ENCODE assay signal across 2 cellular contexts in the genomic region with DNA sequence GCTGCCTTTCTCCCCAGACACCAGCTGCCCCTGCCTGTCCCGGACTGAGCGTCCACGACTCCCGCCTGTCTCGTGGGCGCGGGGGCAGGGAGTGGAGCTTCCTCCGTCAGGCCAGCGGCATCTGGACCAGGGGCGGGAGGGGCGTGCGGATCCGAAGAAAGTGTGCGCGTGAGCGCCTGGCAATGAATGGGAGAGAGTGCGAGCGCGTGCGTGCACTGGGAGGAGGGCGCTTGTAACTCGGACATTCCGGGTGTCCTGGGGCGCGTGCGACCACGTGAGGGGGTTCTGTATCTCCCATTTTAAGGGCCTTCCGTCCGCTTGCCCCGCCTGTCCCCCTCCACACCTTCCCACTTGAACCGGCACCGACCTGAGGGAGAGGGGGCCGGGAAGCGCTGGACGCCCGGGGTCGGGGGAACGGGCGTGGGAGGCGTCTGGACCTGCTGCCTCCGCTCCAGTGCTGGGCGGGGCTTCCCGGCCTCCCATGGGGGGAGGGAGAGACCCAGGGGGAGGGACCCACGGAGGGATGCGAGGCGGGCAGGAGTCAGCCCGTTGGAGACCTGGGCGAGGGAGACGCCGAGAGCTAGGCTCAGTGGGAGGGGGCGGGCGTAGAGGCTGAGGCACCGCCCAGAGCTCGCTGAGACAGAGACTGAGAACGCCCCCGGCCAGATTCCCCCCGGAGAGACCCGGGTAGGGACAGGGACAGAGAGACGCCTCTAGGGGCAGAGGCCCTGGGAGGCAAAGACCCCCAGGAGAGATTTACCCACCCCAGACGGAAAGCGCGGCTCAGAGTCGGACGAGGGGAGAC.
A peak's percentile ranks its signal among the peaks of the same experiment; 100 is the strongest.
TF ChIP-seq lines count a peak whose summit lies in the region.

A gene with protein sequence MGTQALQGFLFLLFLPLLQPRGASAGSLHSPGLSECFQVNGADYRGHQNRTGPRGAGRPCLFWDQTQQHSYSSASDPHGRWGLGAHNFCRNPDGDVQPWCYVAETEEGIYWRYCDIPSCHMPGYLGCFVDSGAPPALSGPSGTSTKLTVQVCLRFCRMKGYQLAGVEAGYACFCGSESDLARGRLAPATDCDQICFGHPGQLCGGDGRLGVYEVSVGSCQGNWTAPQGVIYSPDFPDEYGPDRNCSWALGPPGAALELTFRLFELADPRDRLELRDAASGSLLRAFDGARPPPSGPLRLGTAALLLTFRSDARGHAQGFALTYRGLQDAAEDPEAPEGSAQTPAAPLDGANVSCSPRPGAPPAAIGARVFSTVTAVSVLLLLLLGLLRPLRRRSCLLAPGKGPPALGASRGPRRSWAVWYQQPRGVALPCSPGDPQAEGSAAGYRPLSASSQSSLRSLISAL (plus strand): TSS at position 665 of the 805 bp plus-strand sequence. CDS start 246 bp downstream, outside the sequence.

TF ChIP-seq in HEK293, 187 proteins besides CTCF, POLR2A, EP300 and RAD21 (continued from another document and continues in another):
- TF ChIP-seq, protein P1, sequence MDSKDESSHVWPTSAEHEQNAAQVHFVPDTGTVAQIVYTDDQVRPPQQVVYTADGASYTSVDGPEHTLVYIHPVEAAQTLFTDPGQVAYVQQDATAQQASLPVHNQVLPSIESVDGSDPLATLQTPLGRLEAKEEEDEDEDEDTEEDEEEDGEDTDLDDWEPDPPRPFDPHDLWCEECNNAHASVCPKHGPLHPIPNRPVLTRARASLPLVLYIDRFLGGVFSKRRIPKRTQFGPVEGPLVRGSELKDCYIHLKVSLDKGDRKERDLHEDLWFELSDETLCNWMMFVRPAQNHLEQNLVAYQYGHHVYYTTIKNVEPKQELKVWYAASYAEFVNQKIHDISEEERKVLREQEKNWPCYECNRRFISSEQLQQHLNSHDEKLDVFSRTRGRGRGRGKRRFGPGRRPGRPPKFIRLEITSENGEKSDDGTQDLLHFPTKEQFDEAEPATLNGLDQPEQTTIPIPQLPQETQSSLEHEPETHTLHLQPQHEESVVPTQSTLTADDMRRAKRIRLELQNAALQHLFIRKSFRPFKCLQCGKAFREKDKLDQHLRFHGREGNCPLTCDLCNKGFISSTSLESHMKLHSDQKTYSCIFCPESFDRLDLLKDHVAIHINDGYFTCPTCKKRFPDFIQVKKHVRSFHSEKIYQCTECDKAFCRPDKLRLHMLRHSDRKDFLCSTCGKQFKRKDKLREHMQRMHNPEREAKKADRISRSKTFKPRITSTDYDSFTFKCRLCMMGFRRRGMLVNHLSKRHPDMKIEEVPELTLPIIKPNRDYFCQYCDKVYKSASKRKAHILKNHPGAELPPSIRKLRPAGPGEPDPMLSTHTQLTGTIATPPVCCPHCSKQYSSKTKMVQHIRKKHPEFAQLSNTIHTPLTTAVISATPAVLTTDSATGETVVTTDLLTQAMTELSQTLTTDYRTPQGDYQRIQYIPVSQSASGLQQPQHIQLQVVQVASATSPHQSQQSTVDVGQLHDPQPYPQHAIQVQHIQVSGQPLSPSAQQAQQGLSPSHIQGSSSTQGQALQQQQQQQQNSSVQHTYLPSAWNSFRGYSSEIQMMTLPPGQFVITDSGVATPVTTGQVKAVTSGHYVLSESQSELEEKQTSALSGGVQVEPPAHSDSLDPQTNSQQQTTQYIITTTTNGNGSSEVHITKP (tag by site-specific recombination; IDR thresholded peaks at IDR 0.05): peak; percentile 90
- TF ChIP-seq ZNF23 (tag by site-specific recombination; IDR thresholded peaks at IDR 0.05; ENCODE audit: borderline replicate concordance): no peak
- TF ChIP-seq RBAK (tag by site-specific recombination; IDR thresholded peaks at IDR 0.05): no peak
- no peak for TF ChIP-seq ZNF544 (tag by site-specific recombination; IDR thresholded peaks at IDR 0.05)
- peak; percentile 90 for TF ChIP-seq ZNF335 (tag by site-specific recombination; conservative IDR thresholded peaks at IDR 0.05)
- peak; percentile 92 for TF ChIP-seq PRDM1 (tag by site-specific recombination; IDR thresholded peaks at IDR 0.05)
- TF ChIP-seq, protein P2, sequence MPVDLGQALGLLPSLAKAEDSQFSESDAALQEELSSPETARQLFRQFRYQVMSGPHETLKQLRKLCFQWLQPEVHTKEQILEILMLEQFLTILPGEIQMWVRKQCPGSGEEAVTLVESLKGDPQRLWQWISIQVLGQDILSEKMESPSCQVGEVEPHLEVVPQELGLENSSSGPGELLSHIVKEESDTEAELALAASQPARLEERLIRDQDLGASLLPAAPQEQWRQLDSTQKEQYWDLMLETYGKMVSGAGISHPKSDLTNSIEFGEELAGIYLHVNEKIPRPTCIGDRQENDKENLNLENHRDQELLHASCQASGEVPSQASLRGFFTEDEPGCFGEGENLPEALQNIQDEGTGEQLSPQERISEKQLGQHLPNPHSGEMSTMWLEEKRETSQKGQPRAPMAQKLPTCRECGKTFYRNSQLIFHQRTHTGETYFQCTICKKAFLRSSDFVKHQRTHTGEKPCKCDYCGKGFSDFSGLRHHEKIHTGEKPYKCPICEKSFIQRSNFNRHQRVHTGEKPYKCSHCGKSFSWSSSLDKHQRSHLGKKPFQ (tag by site-specific recombination; IDR thresholded peaks at IDR 0.05): peak; percentile 64; the same call in 1 of the 2 replicates
- no peak for TF ChIP-seq TRIM28 (IDR thresholded peaks at IDR 0.05; ENCODE audit: borderline replicate concordance, low read length)
- TF ChIP-seq ZNF138 (tag by site-specific recombination; IDR thresholded peaks at IDR 0.05; ENCODE audit: borderline replicate concordance): no peak
- TF ChIP-seq KLF9 (tag by site-specific recombination; IDR thresholded peaks at IDR 0.05; ENCODE audit: low read depth): peak; percentile 74
- TF ChIP-seq, protein P3, sequence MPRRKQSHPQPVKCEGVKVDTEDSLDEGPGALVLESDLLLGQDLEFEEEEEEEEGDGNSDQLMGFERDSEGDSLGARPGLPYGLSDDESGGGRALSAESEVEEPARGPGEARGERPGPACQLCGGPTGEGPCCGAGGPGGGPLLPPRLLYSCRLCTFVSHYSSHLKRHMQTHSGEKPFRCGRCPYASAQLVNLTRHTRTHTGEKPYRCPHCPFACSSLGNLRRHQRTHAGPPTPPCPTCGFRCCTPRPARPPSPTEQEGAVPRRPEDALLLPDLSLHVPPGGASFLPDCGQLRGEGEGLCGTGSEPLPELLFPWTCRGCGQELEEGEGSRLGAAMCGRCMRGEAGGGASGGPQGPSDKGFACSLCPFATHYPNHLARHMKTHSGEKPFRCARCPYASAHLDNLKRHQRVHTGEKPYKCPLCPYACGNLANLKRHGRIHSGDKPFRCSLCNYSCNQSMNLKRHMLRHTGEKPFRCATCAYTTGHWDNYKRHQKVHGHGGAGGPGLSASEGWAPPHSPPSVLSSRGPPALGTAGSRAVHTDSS (tag by site-specific recombination; IDR thresholded peaks at IDR 0.05): no peak
- TF ChIP-seq ZBTB20 (tag by site-specific recombination; IDR thresholded peaks at IDR 0.05): peak; percentile 53; the same call in 1 of the 2 replicates
- peak; percentile 55; the same call in 1 of the 2 replicates for TF ChIP-seq ZNF2 (tag by site-specific recombination; IDR thresholded peaks at IDR 0.05)

TF ChIP-seq in K562, 482 proteins besides CTCF, POLR2A, EP300 and RAD21 (continued from another document and continues in another):
- no peak for TF ChIP-seq ESRRB (CRISPR knock-in tag; IDR thresholded peaks at IDR 0.05; ENCODE audit: borderline replicate concordance)
- no peak for TF ChIP-seq SMAD2 (IDR thresholded peaks at IDR 0.05; ENCODE audit: low read depth, low read length)
- TF ChIP-seq ELF1 (tag; IDR thresholded peaks at IDR 0.05): no peak
- TF ChIP-seq NEUROD1 (IDR thresholded peaks at IDR 0.05; ENCODE audit: borderline replicate concordance, low read depth, low read length, partially characterized antibody): no peak
- no peak for TF ChIP-seq EZH2 (IDR thresholded peaks at IDR 0.05; ENCODE audit: borderline replicate concordance, low read depth, low read length)
- TF ChIP-seq, protein P4, sequence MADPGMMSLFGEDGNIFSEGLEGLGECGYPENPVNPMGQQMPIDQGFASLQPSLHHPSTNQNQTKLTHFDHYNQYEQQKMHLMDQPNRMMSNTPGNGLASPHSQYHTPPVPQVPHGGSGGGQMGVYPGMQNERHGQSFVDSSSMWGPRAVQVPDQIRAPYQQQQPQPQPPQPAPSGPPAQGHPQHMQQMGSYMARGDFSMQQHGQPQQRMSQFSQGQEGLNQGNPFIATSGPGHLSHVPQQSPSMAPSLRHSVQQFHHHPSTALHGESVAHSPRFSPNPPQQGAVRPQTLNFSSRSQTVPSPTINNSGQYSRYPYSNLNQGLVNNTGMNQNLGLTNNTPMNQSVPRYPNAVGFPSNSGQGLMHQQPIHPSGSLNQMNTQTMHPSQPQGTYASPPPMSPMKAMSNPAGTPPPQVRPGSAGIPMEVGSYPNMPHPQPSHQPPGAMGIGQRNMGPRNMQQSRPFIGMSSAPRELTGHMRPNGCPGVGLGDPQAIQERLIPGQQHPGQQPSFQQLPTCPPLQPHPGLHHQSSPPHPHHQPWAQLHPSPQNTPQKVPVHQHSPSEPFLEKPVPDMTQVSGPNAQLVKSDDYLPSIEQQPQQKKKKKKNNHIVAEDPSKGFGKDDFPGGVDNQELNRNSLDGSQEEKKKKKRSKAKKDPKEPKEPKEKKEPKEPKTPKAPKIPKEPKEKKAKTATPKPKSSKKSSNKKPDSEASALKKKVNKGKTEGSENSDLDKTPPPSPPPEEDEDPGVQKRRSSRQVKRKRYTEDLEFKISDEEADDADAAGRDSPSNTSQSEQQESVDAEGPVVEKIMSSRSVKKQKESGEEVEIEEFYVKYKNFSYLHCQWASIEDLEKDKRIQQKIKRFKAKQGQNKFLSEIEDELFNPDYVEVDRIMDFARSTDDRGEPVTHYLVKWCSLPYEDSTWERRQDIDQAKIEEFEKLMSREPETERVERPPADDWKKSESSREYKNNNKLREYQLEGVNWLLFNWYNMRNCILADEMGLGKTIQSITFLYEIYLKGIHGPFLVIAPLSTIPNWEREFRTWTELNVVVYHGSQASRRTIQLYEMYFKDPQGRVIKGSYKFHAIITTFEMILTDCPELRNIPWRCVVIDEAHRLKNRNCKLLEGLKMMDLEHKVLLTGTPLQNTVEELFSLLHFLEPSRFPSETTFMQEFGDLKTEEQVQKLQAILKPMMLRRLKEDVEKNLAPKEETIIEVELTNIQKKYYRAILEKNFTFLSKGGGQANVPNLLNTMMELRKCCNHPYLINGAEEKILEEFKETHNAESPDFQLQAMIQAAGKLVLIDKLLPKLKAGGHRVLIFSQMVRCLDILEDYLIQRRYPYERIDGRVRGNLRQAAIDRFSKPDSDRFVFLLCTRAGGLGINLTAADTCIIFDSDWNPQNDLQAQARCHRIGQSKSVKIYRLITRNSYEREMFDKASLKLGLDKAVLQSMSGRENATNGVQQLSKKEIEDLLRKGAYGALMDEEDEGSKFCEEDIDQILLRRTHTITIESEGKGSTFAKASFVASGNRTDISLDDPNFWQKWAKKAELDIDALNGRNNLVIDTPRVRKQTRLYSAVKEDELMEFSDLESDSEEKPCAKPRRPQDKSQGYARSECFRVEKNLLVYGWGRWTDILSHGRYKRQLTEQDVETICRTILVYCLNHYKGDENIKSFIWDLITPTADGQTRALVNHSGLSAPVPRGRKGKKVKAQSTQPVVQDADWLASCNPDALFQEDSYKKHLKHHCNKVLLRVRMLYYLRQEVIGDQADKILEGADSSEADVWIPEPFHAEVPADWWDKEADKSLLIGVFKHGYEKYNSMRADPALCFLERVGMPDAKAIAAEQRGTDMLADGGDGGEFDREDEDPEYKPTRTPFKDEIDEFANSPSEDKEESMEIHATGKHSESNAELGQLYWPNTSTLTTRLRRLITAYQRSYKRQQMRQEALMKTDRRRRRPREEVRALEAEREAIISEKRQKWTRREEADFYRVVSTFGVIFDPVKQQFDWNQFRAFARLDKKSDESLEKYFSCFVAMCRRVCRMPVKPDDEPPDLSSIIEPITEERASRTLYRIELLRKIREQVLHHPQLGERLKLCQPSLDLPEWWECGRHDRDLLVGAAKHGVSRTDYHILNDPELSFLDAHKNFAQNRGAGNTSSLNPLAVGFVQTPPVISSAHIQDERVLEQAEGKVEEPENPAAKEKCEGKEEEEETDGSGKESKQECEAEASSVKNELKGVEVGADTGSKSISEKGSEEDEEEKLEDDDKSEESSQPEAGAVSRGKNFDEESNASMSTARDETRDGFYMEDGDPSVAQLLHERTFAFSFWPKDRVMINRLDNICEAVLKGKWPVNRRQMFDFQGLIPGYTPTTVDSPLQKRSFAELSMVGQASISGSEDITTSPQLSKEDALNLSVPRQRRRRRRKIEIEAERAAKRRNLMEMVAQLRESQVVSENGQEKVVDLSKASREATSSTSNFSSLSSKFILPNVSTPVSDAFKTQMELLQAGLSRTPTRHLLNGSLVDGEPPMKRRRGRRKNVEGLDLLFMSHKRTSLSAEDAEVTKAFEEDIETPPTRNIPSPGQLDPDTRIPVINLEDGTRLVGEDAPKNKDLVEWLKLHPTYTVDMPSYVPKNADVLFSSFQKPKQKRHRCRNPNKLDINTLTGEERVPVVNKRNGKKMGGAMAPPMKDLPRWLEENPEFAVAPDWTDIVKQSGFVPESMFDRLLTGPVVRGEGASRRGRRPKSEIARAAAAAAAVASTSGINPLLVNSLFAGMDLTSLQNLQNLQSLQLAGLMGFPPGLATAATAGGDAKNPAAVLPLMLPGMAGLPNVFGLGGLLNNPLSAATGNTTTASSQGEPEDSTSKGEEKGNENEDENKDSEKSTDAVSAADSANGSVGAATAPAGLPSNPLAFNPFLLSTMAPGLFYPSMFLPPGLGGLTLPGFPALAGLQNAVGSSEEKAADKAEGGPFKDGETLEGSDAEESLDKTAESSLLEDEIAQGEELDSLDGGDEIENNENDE (IDR thresholded peaks at IDR 0.05; ENCODE audit: low read depth, low read length): no peak
- TF ChIP-seq ZNF354B (CRISPR knock-in tag; IDR thresholded peaks at IDR 0.05): no peak
- TF ChIP-seq POLR2AphosphoS2 (IDR thresholded peaks at IDR 0.05; ENCODE audit: low read length): no peak
- TF ChIP-seq ZNF282 (CRISPR knock-in tag; IDR thresholded peaks at IDR 0.05): no peak
- TF ChIP-seq YBX1 (IDR thresholded peaks at IDR 0.05): no peak
- no peak for TF ChIP-seq POU5F1 (IDR thresholded peaks at IDR 0.05; ENCODE audit: borderline replicate concordance, low read depth, low read length, partially characterized antibody)
- TF ChIP-seq, protein P5, sequence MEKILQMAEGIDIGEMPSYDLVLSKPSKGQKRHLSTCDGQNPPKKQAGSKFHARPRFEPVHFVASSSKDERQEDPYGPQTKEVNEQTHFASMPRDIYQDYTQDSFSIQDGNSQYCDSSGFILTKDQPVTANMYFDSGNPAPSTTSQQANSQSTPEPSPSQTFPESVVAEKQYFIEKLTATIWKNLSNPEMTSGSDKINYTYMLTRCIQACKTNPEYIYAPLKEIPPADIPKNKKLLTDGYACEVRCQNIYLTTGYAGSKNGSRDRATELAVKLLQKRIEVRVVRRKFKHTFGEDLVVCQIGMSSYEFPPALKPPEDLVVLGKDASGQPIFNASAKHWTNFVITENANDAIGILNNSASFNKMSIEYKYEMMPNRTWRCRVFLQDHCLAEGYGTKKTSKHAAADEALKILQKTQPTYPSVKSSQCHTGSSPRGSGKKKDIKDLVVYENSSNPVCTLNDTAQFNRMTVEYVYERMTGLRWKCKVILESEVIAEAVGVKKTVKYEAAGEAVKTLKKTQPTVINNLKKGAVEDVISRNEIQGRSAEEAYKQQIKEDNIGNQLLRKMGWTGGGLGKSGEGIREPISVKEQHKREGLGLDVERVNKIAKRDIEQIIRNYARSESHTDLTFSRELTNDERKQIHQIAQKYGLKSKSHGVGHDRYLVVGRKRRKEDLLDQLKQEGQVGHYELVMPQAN (IDR thresholded peaks at IDR 0.05; ENCODE audit: borderline replicate concordance): peak; percentile 64; the same call in 1 of the 2 replicates
- TF ChIP-seq ZNF384 (IDR thresholded peaks at IDR 0.05; ENCODE audit: low read depth, low read length): no peak
- TF ChIP-seq ZNF75A (CRISPR knock-in tag; IDR thresholded peaks at IDR 0.05): no peak
- no peak for TF ChIP-seq ZNF239 (CRISPR knock-in tag; IDR thresholded peaks at IDR 0.05)
- TF ChIP-seq MTA2 (IDR thresholded peaks at IDR 0.05; ENCODE audit: low read depth): no peak
- no peak for TF ChIP-seq ZNF644 (tag; IDR thresholded peaks at IDR 0.05; ENCODE audit: low read depth)
- no peak for TF ChIP-seq ZNF668 (CRISPR knock-in tag; IDR thresholded peaks at IDR 0.05)
- TF ChIP-seq ZNF212 (CRISPR knock-in tag; IDR thresholded peaks at IDR 0.05): no peak
- TF ChIP-seq ZKSCAN3 (CRISPR knock-in tag; IDR thresholded peaks at IDR 0.05): no peak
- no peak for TF ChIP-seq NR3C1 (CRISPR knock-in tag; IDR thresholded peaks at IDR 0.05)
- no peak for TF ChIP-seq MEIS2 (IDR thresholded peaks at IDR 0.05; ENCODE audit: partially characterized antibody)
- no peak for TF ChIP-seq HNRNPL (IDR thresholded peaks at IDR 0.05; ENCODE audit: low read depth, low read length)
- TF ChIP-seq RB1 (IDR thresholded peaks at IDR 0.05; ENCODE audit: low read depth): no peak
